Comparison of ENCODE assay signal across 16 cellular contexts in genomic region chr2:205772983-205773382, GRCh38.
DNase-seq lines count a peak whose midpoint lies in the region; ATAC-seq lines count a peak whose summit lies in the region.
"Had no signal": no experiment of that assay in that cellular context is flagged by ENCODE, and none has a peak within 500 bp of the region (broad histone marks: within the 10 kb centered on the region; RNA-seq: fewer than 3 reads in every experiment).

No MANE protein-coding gene starts in this region.

- no peaks in the 10 kb centered on the region for H3K27me3 ChIP-seq in rectal smooth muscle tissue (ENCODE audit: control insufficient read depth, insufficient read depth, low read length)
- H3K27me3 ChIP-seq: gastrocnemius medialis had no signal

- DNase-seq in DMS79 treated with DMSO at 0.1 percent for 48 hours (lab: John Stamatoyannopoulos, UW) (peak; percentile 91), NCI-H146 (lab: John Stamatoyannopoulos, UW) (peak; percentile 67), NCI-H69 (lab: John Stamatoyannopoulos, UW) (peak; percentile 60), cardiac septum (ENCODE audit: low spot score) (no peak), ureter (ENCODE audit: low spot score) (no peak)
- DNase-seq: activated CD4-positive, alpha-beta T cell treated with anti-CD3 and anti-CD28 coated beads for 1 hour; activated naive CD8-positive, alpha-beta T cell treated with anti-CD3 and anti-CD28 coated beads, Interleukin-2, amount 10 ng/mL, durations not matched to agents 7 days and 5 days; C1 segment of cervical spinal cord; gastrocnemius medialis; NCI-H2227 treated with DMSO at 0.1 percent for 48 hours; PC-3 had no signal

- peaks cover 4% of the 10 kb centered on the region for H3K36me3 ChIP-seq in rectal smooth muscle tissue (ENCODE audit: control insufficient read depth, insufficient read depth, low read length)
- H3K36me3 ChIP-seq: gastrocnemius medialis had no signal

- ATAC-seq in HG03521 (IDR thresholded peaks at IDR 0.05; ENCODE audit: unreplicated experiment), result no peak
- ATAC-seq: activated T-helper 17 cell treated with anti-CD3 and anti-CD28 coated beads, Interleukin-2, amount 50 U/mL, for 72 hours; gastrocnemius medialis; GM23338; PC-3 had no signal

- peaks cover 76% of the 10 kb centered on the region for H3K4me1 ChIP-seq in rectal smooth muscle tissue (ENCODE audit: control insufficient read depth, insufficient read depth, low read length)
- H3K4me1 ChIP-seq: gastrocnemius medialis had no signal

- intact Hi-C loops in cardiac septum (cut with DNase I), result no loop called here

- peak overlapping the region; percentile 95 for H3K27ac ChIP-seq in rectal smooth muscle tissue (ENCODE audit: low read depth, low read length)
- H3K27ac ChIP-seq: gastrocnemius medialis had no signal

- H3K9ac ChIP-seq in rectal smooth muscle tissue (ENCODE audit: low read length), result no peak overlapping the region

- no peak overlapping the region for H3K4me3 ChIP-seq in rectal smooth muscle tissue (ENCODE audit: low read length)
- H3K4me3 ChIP-seq: gastrocnemius medialis, GM23338, smooth muscle cell had no signal

Comparison
In these comparisons a context has a peak if more than half of its experiments do, and no peak if none do; other contexts are left out.
1. DNase-seq: peak in DMS79 treated with DMSO at 0.1 percent for 48 hours (single experiment), NCI-H146 (single experiment) and NCI-H69 (single experiment); none in cardiac septum (single experiment) and ureter (single experiment).